In the genomic region with DNA sequence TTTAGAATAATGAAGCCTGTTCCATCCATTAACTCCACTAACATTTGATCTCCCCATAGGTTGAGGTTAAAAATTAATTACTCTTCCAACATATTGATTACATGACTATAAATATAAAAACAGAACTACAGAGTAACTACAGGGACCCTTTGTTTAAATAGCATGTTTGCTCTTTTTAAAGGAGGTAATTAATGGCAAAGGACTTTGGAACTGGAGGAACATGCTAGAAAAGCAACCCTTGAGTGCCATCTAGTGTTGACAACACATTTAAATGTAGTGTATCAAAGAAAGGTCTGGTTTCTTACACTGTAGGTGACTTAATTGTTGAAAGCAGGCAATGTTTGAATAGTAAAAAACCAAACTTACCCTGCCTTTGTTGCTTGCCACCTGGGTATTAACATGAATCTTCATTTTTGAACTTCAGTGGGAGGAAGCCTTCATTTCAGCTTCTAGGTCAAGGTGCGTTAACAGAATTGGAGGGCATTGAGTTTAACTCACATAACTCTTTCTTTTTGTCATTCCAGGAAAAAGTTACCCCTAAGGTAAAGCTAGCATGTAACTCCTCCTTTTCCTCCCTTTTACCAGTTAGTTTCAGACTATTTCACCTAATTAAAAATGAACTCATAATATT, we compare ENCODE assay signal across 8 cellular contexts. TPM values are rescaled to one million over a fixed set of nuclear protein-coding genes. Genes with fewer than 3 reads are reported as not detected.
DNase-seq lines count a peak whose midpoint lies in the region; ATAC-seq, FAIRE-seq and TF ChIP-seq lines count a peak whose summit lies in the region.

No MANE protein-coding gene starts in this region.

- H3K27ac ChIP-seq in H1 (ENCODE audit: low read depth, low read length) (no peak overlapping the region), aorta (ENCODE audit: low read depth in 1 of 2, low read length in 2 of 2) (no peak overlapping the region)

- H4K8ac ChIP-seq in H1 (ENCODE audit: extremely low read depth, insufficient read depth, low read length) = no peak overlapping the region

- no peaks in the 10 kb centered on the region for H3K79me2 ChIP-seq in Loucy (ENCODE audit: insufficient read depth, low read length)
- H3K79me2 ChIP-seq in H1 (ENCODE audit: control insufficient read depth in 1 of 2, insufficient read depth in 2 of 2, low read length in 2 of 2) = no peaks in the 10 kb centered on the region

- no peak overlapping the region for H3K56ac ChIP-seq in H1 (replicated peaks; ENCODE audit: insufficient read length, low read depth, low read length)

- POLR2A ChIA-PET in H1 (lab: Charles Lee; ENCODE audit: partially characterized antibody) = no interaction called here

- H3K9ac ChIP-seq in Loucy (ENCODE audit: low read depth, low read length, poor library complexity, severe bottlenecking) (no peak overlapping the region), H1 (replicated peaks in 1 of 4; ENCODE audit: extremely low read depth in 1 of 4, low read depth in 3 of 4, low read length in 3 of 4) (no peak overlapping the region)

- no peak overlapping the region for H2BK20ac ChIP-seq in H1 (ENCODE audit: low read length)

- 79% methylated on average over 1 of the region's 1 CpG; no CpG with 5 or more reads in 1 of the 2 experiments for WGBS in H1 (ENCODE audit: extremely low coverage in 1 of 2, insufficient coverage in 1 of 2, insufficient read length in 1 of 2, insufficient replicate concordance in 2 of 2, low coverage in 1 of 2, low lambda C conversion rate in 2 of 2, missing lambda C conversion rate in 1 of 2), 2 experiments
- WGBS in aorta, 2 donors = 77 to 81% methylated on average over 1 of the region's 1 CpG

- H2BK120ac ChIP-seq in H1 (replicated peaks; ENCODE audit: low read depth, low read length) = no peak overlapping the region

- ATAC-seq in GM21381 (IDR thresholded peaks at IDR 0.05; ENCODE audit: unreplicated experiment) = peak; percentile 71
- peak; percentile 83 for ATAC-seq in aorta (ENCODE audit: low FRiP score)

- no peaks in the 10 kb centered on the region for H3K23me2 ChIP-seq in H1 (ENCODE audit: low read depth, low read length)

- no peaks in the 10 kb centered on the region for H3K9me2 ChIP-seq in Loucy (replicated peaks; ENCODE audit: low read depth, low read length)

- no peak for TF ChIP-seq EP300 in H1 (IDR thresholded peaks at IDR 0.05; ENCODE audit: borderline replicate concordance in 1 of 2, low read depth in 2 of 2, low read length in 2 of 2)

- H3K14ac ChIP-seq in H1 (ENCODE audit: insufficient read length) = no peak overlapping the region

- H3K18ac ChIP-seq in H1 (ENCODE audit: extremely low read depth, low read length) = no peak overlapping the region

- H3K23ac ChIP-seq in H1 (ENCODE audit: insufficient read length) = no peak overlapping the region

- H2BK5ac ChIP-seq in H1 (ENCODE audit: low read depth, low read length) = no peak overlapping the region

- CTCF ChIA-PET in H1 (lab: Charles Lee; ENCODE audit: partially characterized antibody) = interaction anchor here (0.7 to 2.7 kb wide), 12 partner anchors 10 to 643 kb away, joined by 3 to 17 read pairs (median 4); no protein-coding TSS in a partner anchor

- no peaks in the 10 kb centered on the region for H3K27me3 ChIP-seq in Loucy (ENCODE audit: insufficient read depth, low read length, poor library complexity, severe bottlenecking)
- no peaks in the 10 kb centered on the region for H3K27me3 ChIP-seq in H1 (replicated peaks in 1 of 4; ENCODE audit: control insufficient read depth in 3 of 4, extremely low read depth in 1 of 4, insufficient read depth in 3 of 4, low read length in 3 of 4)
- no peaks in the 10 kb centered on the region for H3K27me3 ChIP-seq in aorta (ENCODE audit: control insufficient read depth in 1 of 2, insufficient read depth in 2 of 2, low read length in 1 of 2)

- H4K20me1 ChIP-seq in Loucy (ENCODE audit: insufficient read depth, low read length, poor library complexity, severe bottlenecking) = no peaks in the 10 kb centered on the region
- no peaks in the 10 kb centered on the region for H4K20me1 ChIP-seq in H1 (replicated peaks in 1 of 2; ENCODE audit: control insufficient read depth in 1 of 2, insufficient read depth in 2 of 2, low read length in 2 of 2)

- no peak overlapping the region for H4K5ac ChIP-seq in H1 (ENCODE audit: insufficient read length, low read depth, low read length)

- FAIRE-seq in RCC 7860 (lab: Jason Lieb, UNC) = peak; percentile 87
- FAIRE-seq in H1 (lab: Jason Lieb, UNC) = peak; percentile 75

- H3F3A ChIP-seq in Loucy (ENCODE audit: low read depth) = no peaks in the 10 kb centered on the region

- H3K9me3 ChIP-seq in Loucy (ENCODE audit: insufficient read depth, low read depth, low read length) (no peaks in the 10 kb centered on the region), H1 (ENCODE audit: insufficient read depth in 2 of 2, low read depth in 1 of 2, low read length in 1 of 2) (no peaks in the 10 kb centered on the region), aorta (ENCODE audit: control insufficient read depth, low read length) (no peaks in the 10 kb centered on the region)

- H2BK15ac ChIP-seq in H1 (ENCODE audit: low read length) = no peak overlapping the region

- no peaks in the 10 kb centered on the region for H3K79me1 ChIP-seq in H1 (ENCODE audit: low read depth, low read length)

- H3K4me1 ChIP-seq in Loucy (ENCODE audit: insufficient read depth, low read length, poor library complexity, severe bottlenecking) = peaks cover 12% of the 10 kb centered on the region
- H3K4me1 ChIP-seq in H1 (replicated peaks in 1 of 4; ENCODE audit: control insufficient read depth in 3 of 4, insufficient read depth in 4 of 4, low read length in 3 of 4) = peaks cover 0 to 3% (median 0%) of the 10 kb centered on the region in 4 experiments; a peak in 1 of 7 replicates
- no peaks in the 10 kb centered on the region for H3K4me1 ChIP-seq in aorta (ENCODE audit: control insufficient read depth in 1 of 2, insufficient read depth in 2 of 2, low read length in 2 of 2)

- H3K4me2 ChIP-seq in Loucy (ENCODE audit: low read depth, low read length, poor library complexity, severe bottlenecking) (peak overlapping the region; percentile 73), H1 (ENCODE audit: insufficient read depth in 1 of 2, low read depth in 2 of 2, low read length in 2 of 2) (no peak overlapping the region)

- no peak overlapping the region for H4K91ac ChIP-seq in H1 (replicated peaks; ENCODE audit: insufficient read length, low read length)

- peak; percentile 85 for TF ChIP-seq CTCF in Loucy (conservative IDR thresholded peaks at IDR 0.05; ENCODE audit: low read length)
- TF ChIP-seq CTCF in H1 (IDR thresholded peaks at IDR 0.05; ENCODE audit: control extremely low read depth in 1 of 3, insufficient read depth in 1 of 3, low read depth in 1 of 3, low read length in 3 of 3) = peak in 2 of 3 experiments; percentile 54 to 58; a peak in 2 of 4 replicates

- no peak for TF ChIP-seq POLR2A in H1 (IDR thresholded peaks at IDR 0.05; ENCODE audit: control extremely low read depth in 1 of 2, low read depth in 2 of 2, low read length in 2 of 2)

- H2BK12ac ChIP-seq in H1 (ENCODE audit: low read depth, low read length) = no peak overlapping the region

- intact Hi-C loops in aorta (cut with DNase I) = loop anchor here (1.0 to 10.0 kb wide), 7 partner anchors 136 to 637 kb away; a partner anchor contains a TSS

- H3K36me3 ChIP-seq in Loucy (ENCODE audit: insufficient read depth, low read length) = no peaks in the 10 kb centered on the region
- H3K36me3 ChIP-seq in H1 (ENCODE audit: control insufficient read depth in 2 of 4, insufficient read depth in 4 of 4, low read length in 3 of 4) = no peaks in the 10 kb centered on the region
- H3K36me3 ChIP-seq in aorta (ENCODE audit: control insufficient read depth in 1 of 2, insufficient read depth in 2 of 2, low read length in 1 of 2) = no peaks in the 10 kb centered on the region

- DNase-seq in DMS153 (lab: John Stamatoyannopoulos, UW) = peak; percentile 79
- DNase-seq in RCC 7860 (ENCODE audit: low spot score) = peak; percentile 70
- no peak for DNase-seq in H1 (ENCODE audit: low read depth in 1 of 2, low spot score in 2 of 2)
- peak; percentile 74 to 84 for DNase-seq in lung microvascular endothelial cell (ENCODE audit: low read depth in 2 of 2)
- DNase-seq in aorta = no peak
- DNase-seq in T1000 (lab: John Stamatoyannopoulos, UW) = no peak

- no peak overlapping the region for H2AFZ ChIP-seq in Loucy (ENCODE audit: low read length)
- H2AFZ ChIP-seq in H1 (ENCODE audit: low read length) = peak overlapping the region; percentile 57; the same call in 1 of the 2 replicates

- TF ChIP-seq RAD21 in H1 (IDR thresholded peaks at IDR 0.05 in 1 of 2, conservative IDR thresholded peaks at IDR 0.05 in 1 of 2; ENCODE audit: low read depth in 2 of 2, low read length in 2 of 2) = peak; percentile 86 to 87

- H3K4ac ChIP-seq in H1 (replicated peaks; ENCODE audit: insufficient read length, low read depth, low read length) = no peak overlapping the region

- no peak overlapping the region for H2AK5ac ChIP-seq in H1 (ENCODE audit: low read depth, low read length)

- H3K4me3 ChIP-seq in Loucy (ENCODE audit: low read length, poor library complexity, severe bottlenecking) (peak overlapping the region; percentile 49), H1 (ENCODE audit: extremely low read depth in 1 of 4, insufficient read depth in 2 of 4, low read depth in 3 of 4, low read length in 4 of 4) (no peak overlapping the region), aorta (ENCODE audit: low read length in 2 of 2) (no peak overlapping the region)

TF ChIP-seq in H1, 55 proteins besides CTCF, POLR2A, EP300 and RAD21:
- TF ChIP-seq BRCA1 (IDR thresholded peaks at IDR 0.05; ENCODE audit: low read depth, low read length) = no peak
- no peak for TF ChIP-seq TAF7 (optimal IDR thresholded peaks at IDR 0.05; ENCODE audit: borderline replicate concordance, low read depth, low read length)
TF ChIP-seq in H1: peak in this region for 0.

RNA-seq across cellular contexts. Expression of a gene that starts 52.6 kb away (rescaled TPM):
- total RNA-seq in H1 (2021; fragmentation: NEBNext Ultra II Directional; extraction: Animal tissue kit (Norgen Biotek cat#: 25700)) = 141 and 145 TPM in 2 replicates
- polyA plus RNA-seq in H1 (2011; rRNA removed) (8.7 and 33.2 TPM in 2 replicates), aorta (100 to 1,000 TPM in 1 of 2 donors, 10 to 100 TPM in 1; 91.1 to 147 TPM)
- 34.6 TPM for polyA plus RNA-seq in H1 (2011; cell fraction: cytosol; rRNA removed)
- 5.8 TPM for polyA plus RNA-seq in H1 (2011; cell fraction: nucleus; rRNA removed)
- polyA plus RNA-seq in H1 (2012, experiment 1 of 2) = 50.2 to 123 TPM (median 60.7 TPM) in 4 replicates
- 28.7 TPM for polyA plus RNA-seq in H1 (2012, experiment 2 of 2)
- 43.8 TPM for polyA plus RNA-seq in H1 (2013, experiment 1 of 2)
- polyA plus RNA-seq in H1 (2013, experiment 2 of 2) = 43.5 TPM
- polyA minus RNA-seq in H1 (2011; rRNA and poly(A)+ RNA removed) = 27.6 and 46.3 TPM in 2 replicates
- 23.0 TPM for polyA minus RNA-seq in H1 (2011; cell fraction: cytosol; rRNA and poly(A)+ RNA removed)
- polyA minus RNA-seq in H1 (2011; cell fraction: nucleus; rRNA and poly(A)+ RNA removed) = 50.7 TPM
- total RNA-seq in lung microvascular endothelial cell (106 and 186 TPM in 2 replicates), aorta (100 to 1,000 TPM; 256 to 345 TPM)

Comparison
In these comparisons a context has a peak if more than half of its experiments do, and no peak if none do; other contexts are left out.
1. DNase-seq: peak in DMS153 (single experiment), RCC 7860 (single experiment) and lung microvascular endothelial cell (2 of 2); none in H1 (0 of 2), aorta (0 of 2) and T1000 (single experiment).